ENCODE assay signal across 2 cellular contexts in the genomic region with DNA sequence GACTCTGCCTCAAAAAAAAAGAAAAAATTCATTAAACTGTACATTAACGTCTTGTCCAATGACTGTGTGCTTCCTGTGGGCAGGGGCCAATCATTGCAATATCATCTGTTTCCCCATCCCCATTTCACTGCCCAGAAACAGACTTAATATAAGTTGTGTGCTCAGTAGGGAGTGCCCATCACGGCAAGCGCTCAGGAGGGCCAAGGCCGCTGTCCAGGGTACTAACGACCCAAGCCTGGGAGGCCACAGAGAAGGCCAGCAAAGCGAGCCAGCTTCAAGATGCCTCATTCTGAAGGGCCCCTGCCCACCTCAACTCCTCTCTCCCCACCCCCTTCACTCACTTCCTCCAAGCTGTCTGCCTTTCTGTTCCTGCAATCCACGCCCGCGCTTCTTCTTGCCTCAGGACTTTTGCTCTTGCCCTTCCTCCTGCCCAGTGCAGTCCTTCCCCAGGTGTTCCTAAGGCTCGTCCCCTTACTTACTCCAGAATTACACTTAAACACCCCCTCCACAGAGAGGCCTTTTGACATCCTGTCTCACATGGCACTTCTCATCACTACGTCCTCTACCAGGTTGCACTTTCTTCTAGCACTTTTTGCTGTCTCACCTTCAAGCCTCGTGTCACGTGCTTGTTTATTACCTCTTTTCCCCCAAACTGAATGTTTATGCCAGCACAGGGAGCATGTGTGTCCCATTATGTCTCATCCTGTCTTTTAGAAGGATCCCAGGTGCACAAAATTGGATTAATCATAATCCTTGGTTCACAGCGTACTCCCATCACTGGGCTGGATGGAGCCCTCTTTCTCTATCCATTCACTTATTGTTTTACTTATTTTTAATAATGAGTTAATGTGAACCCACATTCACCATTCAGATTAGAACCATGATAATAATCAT.
TF ChIP-seq lines count a peak whose summit lies in the region.

No MANE protein-coding gene starts in this region.

TF ChIP-seq in HCT116, 20 proteins besides CTCF, POLR2A, EP300 and RAD21:
- TF ChIP-seq, protein P1, sequence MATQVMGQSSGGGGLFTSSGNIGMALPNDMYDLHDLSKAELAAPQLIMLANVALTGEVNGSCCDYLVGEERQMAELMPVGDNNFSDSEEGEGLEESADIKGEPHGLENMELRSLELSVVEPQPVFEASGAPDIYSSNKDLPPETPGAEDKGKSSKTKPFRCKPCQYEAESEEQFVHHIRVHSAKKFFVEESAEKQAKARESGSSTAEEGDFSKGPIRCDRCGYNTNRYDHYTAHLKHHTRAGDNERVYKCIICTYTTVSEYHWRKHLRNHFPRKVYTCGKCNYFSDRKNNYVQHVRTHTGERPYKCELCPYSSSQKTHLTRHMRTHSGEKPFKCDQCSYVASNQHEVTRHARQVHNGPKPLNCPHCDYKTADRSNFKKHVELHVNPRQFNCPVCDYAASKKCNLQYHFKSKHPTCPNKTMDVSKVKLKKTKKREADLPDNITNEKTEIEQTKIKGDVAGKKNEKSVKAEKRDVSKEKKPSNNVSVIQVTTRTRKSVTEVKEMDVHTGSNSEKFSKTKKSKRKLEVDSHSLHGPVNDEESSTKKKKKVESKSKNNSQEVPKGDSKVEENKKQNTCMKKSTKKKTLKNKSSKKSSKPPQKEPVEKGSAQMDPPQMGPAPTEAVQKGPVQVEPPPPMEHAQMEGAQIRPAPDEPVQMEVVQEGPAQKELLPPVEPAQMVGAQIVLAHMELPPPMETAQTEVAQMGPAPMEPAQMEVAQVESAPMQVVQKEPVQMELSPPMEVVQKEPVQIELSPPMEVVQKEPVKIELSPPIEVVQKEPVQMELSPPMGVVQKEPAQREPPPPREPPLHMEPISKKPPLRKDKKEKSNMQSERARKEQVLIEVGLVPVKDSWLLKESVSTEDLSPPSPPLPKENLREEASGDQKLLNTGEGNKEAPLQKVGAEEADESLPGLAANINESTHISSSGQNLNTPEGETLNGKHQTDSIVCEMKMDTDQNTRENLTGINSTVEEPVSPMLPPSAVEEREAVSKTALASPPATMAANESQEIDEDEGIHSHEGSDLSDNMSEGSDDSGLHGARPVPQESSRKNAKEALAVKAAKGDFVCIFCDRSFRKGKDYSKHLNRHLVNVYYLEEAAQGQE (IDR thresholded peaks at IDR 0.05; ENCODE audit: low read depth): peak; percentile 93
- no peak for TF ChIP-seq EZH2 (IDR thresholded peaks at IDR 0.05)

TF ChIP-seq in H1, 55 proteins besides CTCF, POLR2A, EP300 and RAD21:
- TF ChIP-seq TBP (IDR thresholded peaks at IDR 0.05; ENCODE audit: low read depth, low read length) (0 out of 2 replicates have a peak, but pooled peaks have one; percentile 11), NRF1 (IDR thresholded peaks at IDR 0.05; ENCODE audit: low read depth, low read length) (no peak), TAF1 (IDR thresholded peaks at IDR 0.05; ENCODE audit: low read depth, low read length) (no peak), KDM1A (IDR thresholded peaks at IDR 0.05; ENCODE audit: borderline replicate concordance, low read length) (no peak), TEAD4 (IDR thresholded peaks at IDR 0.05; ENCODE audit: low read depth, low read length) (no peak), GABPA (IDR thresholded peaks at IDR 0.05; ENCODE audit: borderline replicate concordance, insufficient read depth, low read length) (peak; percentile 49; the same call in 1 of the 2 replicates), KDM4A (IDR thresholded peaks at IDR 0.05; ENCODE audit: low read depth, low read length, severe bottlenecking) (no peak), YY1 (IDR thresholded peaks at IDR 0.05; ENCODE audit: low read depth, low read length) (no peak), SIRT6 (IDR thresholded peaks at IDR 0.05; ENCODE audit: low read length) (no peak), SIN3A (conservative IDR thresholded peaks at IDR 0.05 in 1 of 2, IDR thresholded peaks at IDR 0.05 in 1 of 2; ENCODE audit: low read depth in 1 of 2, low read length in 2 of 2) (peak; percentile 49 to 87; a peak in 2 of 4 replicates), ASH2L (IDR thresholded peaks at IDR 0.05; ENCODE audit: low read length) (no peak), RNF2 (IDR thresholded peaks at IDR 0.05; ENCODE audit: borderline replicate concordance, low read depth, low read length, missing control alignments, poor library complexity, severe bottlenecking) (no peak), MAFK (IDR thresholded peaks at IDR 0.05; ENCODE audit: low read depth, low read length) (no peak), POU5F1 (IDR thresholded peaks at IDR 0.05; ENCODE audit: low read depth, low read length) (no peak), FOSL1 (IDR thresholded peaks at IDR 0.05; ENCODE audit: insufficient read depth, low read depth, low read length) (no peak)
- TF ChIP-seq, protein P2, sequence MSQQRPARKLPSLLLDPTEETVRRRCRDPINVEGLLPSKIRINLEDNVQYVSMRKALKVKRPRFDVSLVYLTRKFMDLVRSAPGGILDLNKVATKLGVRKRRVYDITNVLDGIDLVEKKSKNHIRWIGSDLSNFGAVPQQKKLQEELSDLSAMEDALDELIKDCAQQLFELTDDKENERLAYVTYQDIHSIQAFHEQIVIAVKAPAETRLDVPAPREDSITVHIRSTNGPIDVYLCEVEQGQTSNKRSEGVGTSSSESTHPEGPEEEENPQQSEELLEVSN (IDR thresholded peaks at IDR 0.05): no peak
